In the genomic region with DNA sequence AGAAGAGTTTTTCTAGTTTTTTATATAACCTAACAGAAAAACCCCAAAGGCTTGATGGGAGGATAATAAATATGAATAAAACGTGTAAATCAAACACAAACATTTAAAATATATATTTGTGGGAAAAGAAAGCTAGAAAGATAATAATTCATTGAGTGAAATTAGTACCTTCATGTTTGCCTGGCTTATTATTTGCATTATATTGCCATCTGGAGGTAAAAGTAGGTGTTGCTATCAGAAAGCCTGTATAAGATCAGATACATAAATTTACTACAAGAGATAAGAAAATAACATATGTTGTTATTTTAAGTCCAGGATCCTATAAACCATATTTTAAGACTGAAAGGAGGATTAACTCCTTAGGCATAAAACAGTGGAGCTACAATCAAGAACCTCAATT, we compare ENCODE assay signal across 1 cellular context.
TF ChIP-seq lines count a peak whose summit lies in the region.

No MANE protein-coding gene starts in this region.

TF ChIP-seq in H1, 55 proteins besides CTCF, POLR2A, EP300 and RAD21:
- TF ChIP-seq, protein P1, sequence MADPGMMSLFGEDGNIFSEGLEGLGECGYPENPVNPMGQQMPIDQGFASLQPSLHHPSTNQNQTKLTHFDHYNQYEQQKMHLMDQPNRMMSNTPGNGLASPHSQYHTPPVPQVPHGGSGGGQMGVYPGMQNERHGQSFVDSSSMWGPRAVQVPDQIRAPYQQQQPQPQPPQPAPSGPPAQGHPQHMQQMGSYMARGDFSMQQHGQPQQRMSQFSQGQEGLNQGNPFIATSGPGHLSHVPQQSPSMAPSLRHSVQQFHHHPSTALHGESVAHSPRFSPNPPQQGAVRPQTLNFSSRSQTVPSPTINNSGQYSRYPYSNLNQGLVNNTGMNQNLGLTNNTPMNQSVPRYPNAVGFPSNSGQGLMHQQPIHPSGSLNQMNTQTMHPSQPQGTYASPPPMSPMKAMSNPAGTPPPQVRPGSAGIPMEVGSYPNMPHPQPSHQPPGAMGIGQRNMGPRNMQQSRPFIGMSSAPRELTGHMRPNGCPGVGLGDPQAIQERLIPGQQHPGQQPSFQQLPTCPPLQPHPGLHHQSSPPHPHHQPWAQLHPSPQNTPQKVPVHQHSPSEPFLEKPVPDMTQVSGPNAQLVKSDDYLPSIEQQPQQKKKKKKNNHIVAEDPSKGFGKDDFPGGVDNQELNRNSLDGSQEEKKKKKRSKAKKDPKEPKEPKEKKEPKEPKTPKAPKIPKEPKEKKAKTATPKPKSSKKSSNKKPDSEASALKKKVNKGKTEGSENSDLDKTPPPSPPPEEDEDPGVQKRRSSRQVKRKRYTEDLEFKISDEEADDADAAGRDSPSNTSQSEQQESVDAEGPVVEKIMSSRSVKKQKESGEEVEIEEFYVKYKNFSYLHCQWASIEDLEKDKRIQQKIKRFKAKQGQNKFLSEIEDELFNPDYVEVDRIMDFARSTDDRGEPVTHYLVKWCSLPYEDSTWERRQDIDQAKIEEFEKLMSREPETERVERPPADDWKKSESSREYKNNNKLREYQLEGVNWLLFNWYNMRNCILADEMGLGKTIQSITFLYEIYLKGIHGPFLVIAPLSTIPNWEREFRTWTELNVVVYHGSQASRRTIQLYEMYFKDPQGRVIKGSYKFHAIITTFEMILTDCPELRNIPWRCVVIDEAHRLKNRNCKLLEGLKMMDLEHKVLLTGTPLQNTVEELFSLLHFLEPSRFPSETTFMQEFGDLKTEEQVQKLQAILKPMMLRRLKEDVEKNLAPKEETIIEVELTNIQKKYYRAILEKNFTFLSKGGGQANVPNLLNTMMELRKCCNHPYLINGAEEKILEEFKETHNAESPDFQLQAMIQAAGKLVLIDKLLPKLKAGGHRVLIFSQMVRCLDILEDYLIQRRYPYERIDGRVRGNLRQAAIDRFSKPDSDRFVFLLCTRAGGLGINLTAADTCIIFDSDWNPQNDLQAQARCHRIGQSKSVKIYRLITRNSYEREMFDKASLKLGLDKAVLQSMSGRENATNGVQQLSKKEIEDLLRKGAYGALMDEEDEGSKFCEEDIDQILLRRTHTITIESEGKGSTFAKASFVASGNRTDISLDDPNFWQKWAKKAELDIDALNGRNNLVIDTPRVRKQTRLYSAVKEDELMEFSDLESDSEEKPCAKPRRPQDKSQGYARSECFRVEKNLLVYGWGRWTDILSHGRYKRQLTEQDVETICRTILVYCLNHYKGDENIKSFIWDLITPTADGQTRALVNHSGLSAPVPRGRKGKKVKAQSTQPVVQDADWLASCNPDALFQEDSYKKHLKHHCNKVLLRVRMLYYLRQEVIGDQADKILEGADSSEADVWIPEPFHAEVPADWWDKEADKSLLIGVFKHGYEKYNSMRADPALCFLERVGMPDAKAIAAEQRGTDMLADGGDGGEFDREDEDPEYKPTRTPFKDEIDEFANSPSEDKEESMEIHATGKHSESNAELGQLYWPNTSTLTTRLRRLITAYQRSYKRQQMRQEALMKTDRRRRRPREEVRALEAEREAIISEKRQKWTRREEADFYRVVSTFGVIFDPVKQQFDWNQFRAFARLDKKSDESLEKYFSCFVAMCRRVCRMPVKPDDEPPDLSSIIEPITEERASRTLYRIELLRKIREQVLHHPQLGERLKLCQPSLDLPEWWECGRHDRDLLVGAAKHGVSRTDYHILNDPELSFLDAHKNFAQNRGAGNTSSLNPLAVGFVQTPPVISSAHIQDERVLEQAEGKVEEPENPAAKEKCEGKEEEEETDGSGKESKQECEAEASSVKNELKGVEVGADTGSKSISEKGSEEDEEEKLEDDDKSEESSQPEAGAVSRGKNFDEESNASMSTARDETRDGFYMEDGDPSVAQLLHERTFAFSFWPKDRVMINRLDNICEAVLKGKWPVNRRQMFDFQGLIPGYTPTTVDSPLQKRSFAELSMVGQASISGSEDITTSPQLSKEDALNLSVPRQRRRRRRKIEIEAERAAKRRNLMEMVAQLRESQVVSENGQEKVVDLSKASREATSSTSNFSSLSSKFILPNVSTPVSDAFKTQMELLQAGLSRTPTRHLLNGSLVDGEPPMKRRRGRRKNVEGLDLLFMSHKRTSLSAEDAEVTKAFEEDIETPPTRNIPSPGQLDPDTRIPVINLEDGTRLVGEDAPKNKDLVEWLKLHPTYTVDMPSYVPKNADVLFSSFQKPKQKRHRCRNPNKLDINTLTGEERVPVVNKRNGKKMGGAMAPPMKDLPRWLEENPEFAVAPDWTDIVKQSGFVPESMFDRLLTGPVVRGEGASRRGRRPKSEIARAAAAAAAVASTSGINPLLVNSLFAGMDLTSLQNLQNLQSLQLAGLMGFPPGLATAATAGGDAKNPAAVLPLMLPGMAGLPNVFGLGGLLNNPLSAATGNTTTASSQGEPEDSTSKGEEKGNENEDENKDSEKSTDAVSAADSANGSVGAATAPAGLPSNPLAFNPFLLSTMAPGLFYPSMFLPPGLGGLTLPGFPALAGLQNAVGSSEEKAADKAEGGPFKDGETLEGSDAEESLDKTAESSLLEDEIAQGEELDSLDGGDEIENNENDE (IDR thresholded peaks at IDR 0.05; ENCODE audit: insufficient replicate concordance, low read length), result peak; percentile 59
- TF ChIP-seq PHF8 (conservative IDR thresholded peaks at IDR 0.05; ENCODE audit: low read depth, low read length), result no peak
